Comparison of ENCODE assay signal across 12 cellular contexts in genomic region chr2:8441986-8442385, GRCh38.
DNase-seq lines count a peak whose midpoint lies in the region; ATAC-seq and TF ChIP-seq lines count a peak whose summit lies in the region.
"Had no signal": no experiment of that assay in that cellular context is flagged by ENCODE, and none has a peak within 500 bp of the region (broad histone marks: within the 10 kb centered on the region; RNA-seq: fewer than 3 reads in every experiment).

No MANE protein-coding gene starts in this region.

- H3K9me3 Mint-ChIP-seq in activated CD8-positive, alpha-beta T cell treated with anti-CD3 and anti-CD28 coated beads, Interleukin-2, amount 10 ng/mL, durations not matched to agents 7 days and 5 days (ENCODE audit: insufficient read depth) = peaks cover 3% of the 10 kb centered on the region
- no peaks in the 10 kb centered on the region for H3K9me3 Mint-ChIP-seq in activated CD8-positive, alpha-beta T cell treated with anti-CD3 and anti-CD28 coated beads for 36 hours
- H3K9me3 Mint-ChIP-seq in stimulated activated memory B cell treated with anti-CD40 and anti-IgM and Interleukin-4, amounts not matched to agents 10 μg/mL and 1 μg/mL and 100 μg/mL, for 72 hours = no peaks in the 10 kb centered on the region

- peaks cover 6% of the 10 kb centered on the region for H3K27me3 Mint-ChIP-seq in activated CD8-positive, alpha-beta T cell treated with anti-CD3 and anti-CD28 coated beads, Interleukin-2, amount 10 ng/mL, durations not matched to agents 7 days and 5 days (ENCODE audit: low read depth)
- peaks cover 3% of the 10 kb centered on the region for H3K27me3 Mint-ChIP-seq in activated CD8-positive, alpha-beta T cell treated with anti-CD3 and anti-CD28 coated beads for 36 hours
- peaks cover 52% of the 10 kb centered on the region for H3K27me3 Mint-ChIP-seq in stimulated activated memory B cell treated with anti-CD40 and anti-IgM and Interleukin-4, amounts not matched to agents 10 μg/mL and 1 μg/mL and 100 μg/mL, for 72 hours

- DNase-seq in activated CD8-positive, alpha-beta T cell treated with anti-CD3 and anti-CD28 coated beads, Interleukin-2, amount 10 ng/mL, durations not matched to agents 7 days and 5 days = no peak
- DNase-seq in activated CD8-positive, alpha-beta T cell treated with anti-CD3 and anti-CD28 coated beads for 36 hours = no peak
- DNase-seq in MV-4-11 (lab: John Stamatoyannopoulos, UW) (peak; percentile 63), stomach (no peak), NCI-H2107 (lab: John Stamatoyannopoulos, UW) (no peak)
- DNase-seq in activated CD4-positive, alpha-beta T cell treated with anti-CD3 and anti-CD28 coated beads, Interleukin-2, amount 50 U/mL, for 1 hour = no peak
- DNase-seq: activated T-cell treated with anti-CD3 and anti-CD28 coated beads, Interleukin-2, amount 50 U/mL, for 1 hour; DMS79; NCI-H1417 treated with DMSO at 0.1 percent for 48 hours; OCI-M1 had no signal

- no peak for TF ChIP-seq POLR2A in stomach (IDR thresholded peaks at IDR 0.05)

- CTCF ChIA-PET in activated CD8-positive, alpha-beta T cell treated with anti-CD3 and anti-CD28 coated beads, Interleukin-2, amount 10 ng/mL, durations not matched to agents 7 days and 5 days (lab: Charles Lee) = no interaction called here
- CTCF ChIA-PET in activated CD8-positive, alpha-beta T cell treated with anti-CD3 and anti-CD28 coated beads for 36 hours (lab: Charles Lee) = no interaction called here

- no peaks in the 10 kb centered on the region for H3K27me3 ChIP-seq in stomach

- intact Hi-C loops in activated CD8-positive, alpha-beta T cell treated with anti-CD3 and anti-CD28 coated beads for 36 hours (cut with micrococcal nuclease) = no loop called here
- intact Hi-C loops in stomach (cut with DNase I; ENCODE audit: low total_unique reads) = no loop called here

- no peak overlapping the region for H3K27ac ChIP-seq in stomach

- H3K9me3 ChIP-seq in stomach = no peaks in the 10 kb centered on the region

- peak overlapping the region; percentile 27 for H3K27ac Mint-ChIP-seq in activated CD8-positive, alpha-beta T cell treated with anti-CD3 and anti-CD28 coated beads, Interleukin-2, amount 10 ng/mL, durations not matched to agents 7 days and 5 days
- H3K27ac Mint-ChIP-seq in activated CD8-positive, alpha-beta T cell treated with anti-CD3 and anti-CD28 coated beads for 36 hours = no peak overlapping the region
- H3K27ac Mint-ChIP-seq in stimulated activated memory B cell treated with anti-CD40 and anti-IgM and Interleukin-4, amounts not matched to agents 10 μg/mL and 1 μg/mL and 100 μg/mL, for 72 hours = no peak overlapping the region

- H3K36me3 ChIP-seq in stomach = no peaks in the 10 kb centered on the region

- 69 to 80% (median 75%) methylated on average over 2 of the region's 2 CpGs for WGBS in stomach, 5 donors

- POLR2A ChIA-PET in activated CD8-positive, alpha-beta T cell treated with anti-CD3 and anti-CD28 coated beads, Interleukin-2, amount 10 ng/mL, durations not matched to agents 7 days and 5 days (lab: Charles Lee) = no interaction called here
- POLR2A ChIA-PET in activated CD8-positive, alpha-beta T cell treated with anti-CD3 and anti-CD28 coated beads for 36 hours (lab: Charles Lee) = no interaction called here

- H3K4me1 Mint-ChIP-seq in activated CD8-positive, alpha-beta T cell treated with anti-CD3 and anti-CD28 coated beads, Interleukin-2, amount 10 ng/mL, durations not matched to agents 7 days and 5 days (ENCODE audit: low read depth) = peaks cover 49% of the 10 kb centered on the region
- peaks cover 10% of the 10 kb centered on the region for H3K4me1 Mint-ChIP-seq in activated CD8-positive, alpha-beta T cell treated with anti-CD3 and anti-CD28 coated beads for 36 hours (ENCODE audit: low read depth)
- peaks cover 46% of the 10 kb centered on the region for H3K4me1 Mint-ChIP-seq in stimulated activated memory B cell treated with anti-CD40 and anti-IgM and Interleukin-4, amounts not matched to agents 10 μg/mL and 1 μg/mL and 100 μg/mL, for 72 hours

- TF ChIP-seq CTCF in activated CD8-positive, alpha-beta T cell treated with anti-CD3 and anti-CD28 coated beads for 36 hours (IDR thresholded peaks at IDR 0.05) = no peak
- no peak for TF ChIP-seq CTCF in stomach (IDR thresholded peaks at IDR 0.05)

- H3K4me3 Mint-ChIP-seq in activated CD8-positive, alpha-beta T cell treated with anti-CD3 and anti-CD28 coated beads, Interleukin-2, amount 10 ng/mL, durations not matched to agents 7 days and 5 days = no peak overlapping the region
- no peak overlapping the region for H3K4me3 Mint-ChIP-seq in activated CD8-positive, alpha-beta T cell treated with anti-CD3 and anti-CD28 coated beads for 36 hours
- no peak overlapping the region for H3K4me3 Mint-ChIP-seq in stimulated activated memory B cell treated with anti-CD40 and anti-IgM and Interleukin-4, amounts not matched to agents 10 μg/mL and 1 μg/mL and 100 μg/mL, for 72 hours

- H3K36me3 Mint-ChIP-seq in activated CD8-positive, alpha-beta T cell treated with anti-CD3 and anti-CD28 coated beads, Interleukin-2, amount 10 ng/mL, durations not matched to agents 7 days and 5 days (ENCODE audit: low read depth) = peaks cover 16% of the 10 kb centered on the region
- no peaks in the 10 kb centered on the region for H3K36me3 Mint-ChIP-seq in activated CD8-positive, alpha-beta T cell treated with anti-CD3 and anti-CD28 coated beads for 36 hours (ENCODE audit: low read depth)
- no peaks in the 10 kb centered on the region for H3K36me3 Mint-ChIP-seq in stimulated activated memory B cell treated with anti-CD40 and anti-IgM and Interleukin-4, amounts not matched to agents 10 μg/mL and 1 μg/mL and 100 μg/mL, for 72 hours

- no peak overlapping the region for H3K4me3 ChIP-seq in stomach

- ATAC-seq in activated CD8-positive, alpha-beta T cell treated with anti-CD3 and anti-CD28 coated beads, Interleukin-2, amount 10 ng/mL, durations not matched to agents 7 days and 5 days = no peak
- ATAC-seq in activated CD8-positive, alpha-beta T cell treated with anti-CD3 and anti-CD28 coated beads for 36 hours = no peak
- ATAC-seq in HG02798 (IDR thresholded peaks at IDR 0.05; ENCODE audit: poor library complexity, unreplicated experiment) = peak; percentile 89
- peak; percentile 85 for ATAC-seq in stimulated activated memory B cell treated with anti-CD40 and anti-IgM and Interleukin-4, amounts not matched to agents 10 μg/mL and 1 μg/mL and 100 μg/mL, for 72 hours

- peaks cover 4 to 23% (median 19%) of the 10 kb centered on the region in 4 donors for H3K4me1 ChIP-seq in stomach

- no peak for TF ChIP-seq EP300 in stomach (IDR thresholded peaks at IDR 0.05)

Comparison
In these comparisons a context has a peak if more than half of its experiments do, and no peak if none do; other contexts are left out.
1. ATAC-seq: peak in HG02798 (single experiment) and stimulated activated memory B cell treated with anti-CD40 and anti-IgM and Interleukin-4, amounts not matched to agents 10 μg/mL and 1 μg/mL and 100 μg/mL, for 72 hours (single experiment); none in activated CD8-positive, alpha-beta T cell treated with anti-CD3 and anti-CD28 coated beads, Interleukin-2, amount 10 ng/mL, durations not matched to agents 7 days and 5 days (single experiment) and activated CD8-positive, alpha-beta T cell treated with anti-CD3 and anti-CD28 coated beads for 36 hours (single experiment).